In genomic region chr2:48230834-48231233, GRCh38 we compare ENCODE assay signal across 31 cellular contexts.
"Had no signal": no experiment of that assay in that cellular context is flagged by ENCODE, and none has a peak within 500 bp of the region (broad histone marks: within the 10 kb centered on the region; RNA-seq: fewer than 3 reads in every experiment).

No MANE protein-coding gene starts in this region.

- H3K4me3 Mint-ChIP-seq: naive thymus-derived CD8-positive, alpha-beta T cell; natural killer cell treated with Interleukin-12 subunit alpha and Interleukin-12 subunit beta and Interleukin-15 and Interleukin-18, amount 100 ng/mL, for 72 hours; nephron progenitor cell; neural crest cell; stimulated activated memory B cell treated with anti-CD40 and anti-IgM and Interleukin-4, amounts not matched to agents 10 μg/mL and 1 μg/mL and 100 μg/mL, for 72 hours; stimulated activated naive CD8-positive, alpha-beta T cell treated with anti-CD3 and anti-CD28 coated beads, Interleukin-15, amount 100 ng/mL, for 72 hours; type B pancreatic cell had no signal

- H3K27me3 Mint-ChIP-seq: naive thymus-derived CD8-positive, alpha-beta T cell; natural killer cell treated with Interleukin-12 subunit alpha and Interleukin-12 subunit beta and Interleukin-15 and Interleukin-18, amount 100 ng/mL, for 72 hours; progenitor cell of endocrine pancreas; stimulated activated memory B cell treated with anti-CD40 and anti-IgM and Interleukin-4, amounts not matched to agents 10 μg/mL and 1 μg/mL and 100 μg/mL, for 72 hours; stimulated activated naive CD8-positive, alpha-beta T cell treated with anti-CD3 and anti-CD28 coated beads, Interleukin-15, amount 100 ng/mL, for 72 hours; type B pancreatic cell had no signal

- H3K27ac ChIP-seq: ovary, parathyroid adenoma, psoas muscle, skin epidermis, spleen, suprapubic skin, testis, tibial artery, transverse colon, upper lobe of right lung, uterus had no signal

- DNase-seq: naive thymus-derived CD8-positive, alpha-beta T cell; nephron progenitor cell; occipital lobe; ovary; posterior cingulate gyrus; psoas muscle; right cardiac atrium; spleen; stimulated activated CD4-positive, alpha-beta T cell treated with anti-CD3 and anti-CD28 coated beads, Interleukin-12 subunit alpha, Interleukin-12 subunit beta, amount 100 ng/mL, for 4 hours; stimulated activated CD4-positive, alpha-beta T cell treated with anti-CD3 and anti-CD28 coated beads, Interleukin-1b, Interleukin-23, amount 100 ng/mL, for 48 hours; stimulated activated CD4-positive, alpha-beta T cell treated with anti-CD3 and anti-CD28 coated beads, Interleukin-4, amount 100 ng/mL, for 1 hour; stimulated activated CD4-positive, alpha-beta T cell treated with anti-CD3 and anti-CD28 coated beads, Interleukin-4, amount 100 ng/mL, for 4 hours; stimulated activated CD8-positive, alpha-beta memory T cell treated with anti-CD3 and anti-CD28 coated beads, Interleukin-4, amount 100 ng/mL, for 48 hours; stimulated activated naive CD4-positive, alpha-beta T cell; stimulated activated naive CD8-positive, alpha-beta T cell treated with anti-CD3 and anti-CD28 coated beads, Interleukin-15, amount 100 ng/mL, for 72 hours; stimulated activated naive CD8-positive, alpha-beta T cell treated with anti-CD3 and anti-CD28 coated beads, Interleukin-15, Interleukin-2, amounts not matched to agents 100 U/mL and 50 U/mL, for 24 hours; substantia nigra; testis; tibial artery; transverse colon; upper lobe of right lung; uterus had no signal

- H3K36me3 Mint-ChIP-seq: naive thymus-derived CD8-positive, alpha-beta T cell; natural killer cell treated with Interleukin-12 subunit alpha and Interleukin-12 subunit beta and Interleukin-15 and Interleukin-18, amount 100 ng/mL, for 72 hours; stimulated activated memory B cell treated with anti-CD40 and anti-IgM and Interleukin-4, amounts not matched to agents 10 μg/mL and 1 μg/mL and 100 μg/mL, for 72 hours; type B pancreatic cell had no signal

- ATAC-seq: naive thymus-derived CD8-positive, alpha-beta T cell; natural killer cell treated with Interleukin-12 subunit alpha and Interleukin-12 subunit beta and Interleukin-15 and Interleukin-18, amount 100 ng/mL, for 72 hours; psoas muscle; right cardiac atrium; sciatic nerve; stimulated activated memory B cell treated with anti-CD40 and anti-IgM and Interleukin-4, amounts not matched to agents 10 μg/mL and 1 μg/mL and 100 μg/mL, for 72 hours; stimulated activated naive CD8-positive, alpha-beta T cell treated with anti-CD3 and anti-CD28 coated beads, Interleukin-15, amount 100 ng/mL, for 72 hours; stimulated activated naive CD8-positive, alpha-beta T cell treated with anti-CD3 and anti-CD28 coated beads, Interleukin-15, Interleukin-2, amounts not matched to agents 100 U/mL and 50 U/mL, for 24 hours; upper lobe of right lung had no signal

- H3K9me3 Mint-ChIP-seq: natural killer cell treated with Interleukin-12 subunit alpha and Interleukin-12 subunit beta and Interleukin-15 and Interleukin-18, amount 100 ng/mL, for 72 hours; nephron progenitor cell; neural crest cell; stimulated activated memory B cell treated with anti-CD40 and anti-IgM and Interleukin-4, amounts not matched to agents 10 μg/mL and 1 μg/mL and 100 μg/mL, for 72 hours; stimulated activated naive CD8-positive, alpha-beta T cell treated with anti-CD3 and anti-CD28 coated beads, Interleukin-15, amount 100 ng/mL, for 72 hours; type B pancreatic cell had no signal

- H3K27ac Mint-ChIP-seq: natural killer cell treated with Interleukin-12 subunit alpha and Interleukin-12 subunit beta and Interleukin-15 and Interleukin-18, amount 100 ng/mL, for 72 hours; nephron progenitor cell; progenitor cell of endocrine pancreas; stimulated activated memory B cell treated with anti-CD40 and anti-IgM and Interleukin-4, amounts not matched to agents 10 μg/mL and 1 μg/mL and 100 μg/mL, for 72 hours; type B pancreatic cell had no signal

- H3K4me1 Mint-ChIP-seq: neural crest cell had no signal
